In genomic region chr7:131108212-131108980, GRCh38 we compare ENCODE assay signal across 8 cellular contexts.
DNase-seq lines count a peak whose midpoint lies in the region; ATAC-seq and TF ChIP-seq lines count a peak whose summit lies in the region.

No MANE protein-coding gene starts in this region.

- intact Hi-C loops in Panc1 (cut with micrococcal nuclease; ENCODE audit: unreplicated experiment) (loop anchor here (5.0 to 10.0 kb wide), 2 partner anchors 194 to 316 kb away; no protein-coding TSS in a partner anchor), uterus (cut with DNase I; ENCODE audit: low total_unique reads) (no loop called here)

- CTCF ChIA-PET in Panc1 (lab: Charles Lee) = no interaction called here

- no peak for TF ChIP-seq POLR2A in uterus (IDR thresholded peaks at IDR 0.05)

- POLR2A ChIA-PET in Panc1 (lab: Charles Lee) = interaction anchor here (0.7 to 1.2 kb wide), 2 partner anchors 13 to 332 kb away, joined by 3 read pairs; no protein-coding TSS in a partner anchor

- H3K4me3 ChIP-seq in Panc1 (ENCODE audit: low read depth in 2 of 2, low read length in 2 of 2) = peak overlapping the region; percentile 68 to 94
- H3K4me3 ChIP-seq in coronary artery = peak overlapping the region; percentile 98
- H3K4me3 ChIP-seq in mesodermal cell (ENCODE audit: extremely low read depth, insufficient read depth, low read length, poor library complexity, severe bottlenecking) = peak overlapping the region; percentile 61
- peak overlapping the region; percentile 98 to 100 for H3K4me3 ChIP-seq in uterus

- in situ Hi-C loops in Panc1 (cut with HindIII; ENCODE audit: low pct_unique_long_range_greater_than_20kb, low sequenced_read_pairs) = no loop called here

- no peaks in the 10 kb centered on the region for H3K27me3 ChIP-seq in Panc1 (ENCODE audit: control insufficient read depth, insufficient read depth, low read length)
- no peaks in the 10 kb centered on the region for H3K27me3 ChIP-seq in uterus

- H3K4me1 ChIP-seq in Panc1 (ENCODE audit: control insufficient read depth, insufficient read depth, low read length) (peaks cover 36% of the 10 kb centered on the region), mesodermal cell (ENCODE audit: control insufficient read depth, insufficient read depth, low read length, poor library complexity, severe bottlenecking) (peaks cover 36% of the 10 kb centered on the region), uterus (peaks cover 6 to 11% of the 10 kb centered on the region in 2 donors)

- DNase-seq in activated gamma-delta T cell treated with Interleukin-2 at 50 U/mL for 16 hours (peak; percentile 38), activated gamma-delta T cell (lab: John Stamatoyannopoulos, UW) (no peak), Panc1 (ENCODE audit: low read depth, low spot score) (no peak), coronary artery (ENCODE audit: low spot score) (no peak), uterus (no peak), SHP77 treated with DMSO at 0.1 percent for 48 hours (lab: John Stamatoyannopoulos, UW) (no peak)

- H3K36me3 ChIP-seq in Panc1 (ENCODE audit: control insufficient read depth, insufficient read depth, low read length) = no peaks in the 10 kb centered on the region
- peaks cover 3% of the 10 kb centered on the region for H3K36me3 ChIP-seq in mesodermal cell (ENCODE audit: control insufficient read depth, insufficient read depth, low read length)
- H3K36me3 ChIP-seq in uterus = no peaks in the 10 kb centered on the region

- 3 to 8% methylated on average over 22 to 25 of the region's 31 CpGs for WGBS in mesodermal cell (ENCODE audit: insufficient coverage in 2 of 2), 2 experiments

- ATAC-seq in Panc1 (no peak), HG03571 (IDR thresholded peaks at IDR 0.05; ENCODE audit: unreplicated experiment) (no peak)

- H3K9me3 ChIP-seq in Panc1 (ENCODE audit: control insufficient read depth, insufficient read depth, low read depth, low read length) = no peaks in the 10 kb centered on the region
- H3K9me3 ChIP-seq in mesodermal cell (ENCODE audit: control insufficient read depth, low read length) = no peaks in the 10 kb centered on the region
- no peaks in the 10 kb centered on the region for H3K9me3 ChIP-seq in uterus

- H3K27ac ChIP-seq in Panc1 (ENCODE audit: low read length) (peak overlapping the region; percentile 98), coronary artery (peak overlapping the region; percentile 99 to 100), mesodermal cell (ENCODE audit: low read depth, low read length, severe bottlenecking) (no peak overlapping the region), uterus (peak overlapping the region; percentile 99 to 100)

- no TSS peak for BruUV-seq in Panc1 (replicated peaks; lab: Mats Ljungman, UMichigan)

- TF ChIP-seq CTCF in Panc1 (IDR thresholded peaks at IDR 0.05) (no peak), coronary artery (IDR thresholded peaks at IDR 0.05) (no peak), uterus (IDR thresholded peaks at IDR 0.05) (no peak)
